Comparison of ENCODE assay signal across 20 cellular contexts in genomic region chr2:234565842-234566619, GRCh38.
"Had no signal": no experiment of that assay in that cellular context is flagged by ENCODE, and none has a peak within 500 bp of the region (broad histone marks: within the 10 kb centered on the region; RNA-seq: fewer than 3 reads in every experiment).

No MANE protein-coding gene starts in this region.

- H3K4me1 Mint-ChIP-seq: activated CD4-positive, alpha-beta memory T cell treated with anti-CD3 and anti-CD28 coated beads, Interleukin-2, amount 10 ng/mL, durations not matched to agents 7 days and 5 days; activated naive CD8-positive, alpha-beta T cell treated with anti-CD3 and anti-CD28 coated beads, Interleukin-2, amount 10 ng/mL, durations not matched to agents 7 days and 5 days; immature natural killer cell had no signal

- H3K9me3 ChIP-seq: esophagus squamous epithelium, tibial artery had no signal

- DNase-seq: activated CD4-positive, alpha-beta memory T cell treated with anti-CD3 and anti-CD28 coated beads, Interleukin-2, amount 10 ng/mL, durations not matched to agents 7 days and 5 days; activated CD4-positive, alpha-beta T cell treated with anti-CD3 and anti-CD28 coated beads for 48 hours; activated CD4-positive, CD25-positive, alpha-beta regulatory T cell; activated naive CD4-positive, alpha-beta T cell treated with Interleukin-2 at 50 U/mL for 16 hours; activated naive CD8-positive, alpha-beta T cell treated with anti-CD3 and anti-CD28 coated beads, Interleukin-2, amount 10 ng/mL, durations not matched to agents 7 days and 5 days; activated T-cell treated with anti-CD3 and anti-CD28 coated beads, Interleukin-2, amount 50 U/mL, for 24 hours; anterior cingulate cortex; effector CD8-positive, alpha-beta T cell; esophagus squamous epithelium; immature natural killer cell; mesendoderm; naive thymus-derived CD8-positive, alpha-beta T cell; nucleus accumbens; posterior cingulate gyrus; stimulated activated naive CD8-positive, alpha-beta T cell treated with anti-CD3 and anti-CD28 coated beads, Interleukin-15, Interleukin-2, amounts not matched to agents 100 U/mL and 50 U/mL, for 24 hours; substantia nigra; T1000; tibial artery had no signal

- H3K4me1 ChIP-seq: esophagus squamous epithelium, tibial artery had no signal

- H3K27ac Mint-ChIP-seq: activated CD4-positive, alpha-beta memory T cell treated with anti-CD3 and anti-CD28 coated beads, Interleukin-2, amount 10 ng/mL, durations not matched to agents 7 days and 5 days; activated naive CD8-positive, alpha-beta T cell treated with anti-CD3 and anti-CD28 coated beads, Interleukin-2, amount 10 ng/mL, durations not matched to agents 7 days and 5 days; activated T-cell treated with anti-CD3 and anti-CD28 coated beads, Interleukin-2, amount 50 U/mL, for 24 hours; activated T-helper 2 cell treated with anti-CD3 and anti-CD28 coated beads, Interferon-gamma antibody, Interleukin-2, Interleukin-4, amounts not matched to agents 10 μg/mL and 5 μg/mL and 100 μg/mL, durations not matched to agents 14 hours and 24 hours and 36 hours; immature natural killer cell; naive thymus-derived CD8-positive, alpha-beta T cell had no signal

- H3K36me3 Mint-ChIP-seq: activated naive CD8-positive, alpha-beta T cell treated with anti-CD3 and anti-CD28 coated beads, Interleukin-2, amount 10 ng/mL, durations not matched to agents 7 days and 5 days; immature natural killer cell had no signal

- H3K4me3 ChIP-seq: esophagus squamous epithelium, tibial artery had no signal

- H3K4me3 Mint-ChIP-seq: activated CD4-positive, alpha-beta memory T cell treated with anti-CD3 and anti-CD28 coated beads, Interleukin-2, amount 10 ng/mL, durations not matched to agents 7 days and 5 days; activated naive CD8-positive, alpha-beta T cell treated with anti-CD3 and anti-CD28 coated beads, Interleukin-2, amount 10 ng/mL, durations not matched to agents 7 days and 5 days; activated T-cell treated with anti-CD3 and anti-CD28 coated beads, Interleukin-2, amount 50 U/mL, for 24 hours; immature natural killer cell had no signal

- FAIRE-seq: bronchial epithelial cell had no signal

- H3K36me3 ChIP-seq: esophagus squamous epithelium, tibial artery had no signal

- H3K9me3 Mint-ChIP-seq: activated CD4-positive, alpha-beta memory T cell treated with anti-CD3 and anti-CD28 coated beads, Interleukin-2, amount 10 ng/mL, durations not matched to agents 7 days and 5 days; activated T-helper 2 cell treated with anti-CD3 and anti-CD28 coated beads, Interferon-gamma antibody, Interleukin-2, Interleukin-4, amounts not matched to agents 10 μg/mL and 5 μg/mL and 100 μg/mL, durations not matched to agents 14 hours and 24 hours and 36 hours; immature natural killer cell had no signal

- ATAC-seq: naive thymus-derived CD8-positive, alpha-beta T cell had no signal

- H3K27ac ChIP-seq: esophagus squamous epithelium, tibial artery had no signal
